Comparison of ENCODE assay signal across 8 cellular contexts in the genomic region with DNA sequence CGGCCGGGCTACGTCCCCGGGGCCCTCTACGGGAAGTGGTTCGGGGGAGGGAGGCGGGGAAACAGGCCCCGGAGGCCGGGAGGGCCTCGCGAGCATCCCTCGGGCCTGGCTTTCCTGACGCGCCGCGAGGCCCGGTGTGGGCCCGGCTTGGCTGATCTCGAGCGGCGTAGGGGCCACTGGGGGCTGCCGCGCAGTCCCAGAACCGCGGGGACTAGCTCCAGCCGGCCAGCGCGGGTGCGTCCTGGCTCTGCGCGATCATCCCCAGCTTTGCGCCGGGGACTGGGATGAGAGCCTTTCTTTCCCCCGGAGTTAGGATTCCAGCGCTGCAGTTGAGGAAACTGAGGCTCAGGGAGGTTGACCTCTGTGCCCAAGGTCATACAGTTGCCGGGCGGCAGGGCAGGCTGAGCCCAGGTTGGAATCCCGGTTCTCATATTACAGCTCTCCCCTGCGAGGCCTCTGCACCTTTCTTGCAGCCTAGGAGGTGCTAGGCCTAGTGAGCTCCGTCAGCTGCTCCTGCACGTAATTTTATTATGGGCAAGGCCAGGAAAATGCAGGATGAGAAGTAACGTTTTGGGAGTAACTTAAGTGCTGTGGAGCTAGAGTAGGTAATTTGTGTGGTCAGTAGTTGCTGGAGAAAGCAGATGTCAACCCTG. TPM values are rescaled to one million over a fixed set of nuclear protein-coding genes. Genes with fewer than 3 reads are reported as not detected.
DNase-seq lines count a peak whose midpoint lies in the region; ATAC-seq and TF ChIP-seq lines count a peak whose summit lies in the region.

No MANE protein-coding gene starts in this region.

- H3K4me1 Mint-ChIP-seq in mesothelial cell of epicardium, result peaks cover 54% of the 10 kb centered on the region

- H3K36me3 Mint-ChIP-seq in mesothelial cell of epicardium, result no peaks in the 10 kb centered on the region

- peak overlapping the region; percentile 73 for H3K27ac ChIP-seq in RWPE2 (ENCODE audit: poor library complexity, severe bottlenecking)
- H3K27ac ChIP-seq in duodenal mucosa (ENCODE audit: low read depth, low read length), result peak overlapping the region; percentile 72
- peak overlapping the region; percentile 85 for H3K27ac ChIP-seq in upper lobe of right lung

- TF ChIP-seq CTCF in RWPE2 (IDR thresholded peaks at IDR 0.05; ENCODE audit: poor library complexity, severe bottlenecking), result no peak
- no peak for TF ChIP-seq CTCF in mesothelial cell of epicardium (IDR thresholded peaks at IDR 0.05; ENCODE audit: unreplicated experiment)
- no peak for TF ChIP-seq CTCF in upper lobe of right lung (IDR thresholded peaks at IDR 0.05)

- H3K4me1 ChIP-seq in RWPE2 (ENCODE audit: insufficient read depth, poor library complexity, severe bottlenecking) (peaks cover 26% of the 10 kb centered on the region), duodenal mucosa (ENCODE audit: control insufficient read depth in 1 of 2, insufficient read depth in 2 of 2, low read length in 2 of 2) (peaks cover 52 to 71% of the 10 kb centered on the region in 2 donors), upper lobe of right lung (peaks cover 58% of the 10 kb centered on the region)

- DNase-seq in EL (peak; percentile 28), RWPE2 (ENCODE audit: low spot score) (no peak), mesothelial cell of epicardium (ENCODE audit: low spot score in 2 of 2, unreplicated experiment in 2 of 2) (no peak), upper lobe of right lung (no peak), UCSD-AML1 (lab: John Stamatoyannopoulos, UW; ENCODE audit: unreplicated experiment) (no peak), NCI-H524 treated with DMSO at 0.1 percent for 48 hours (lab: John Stamatoyannopoulos, UW) (no peak)

- H3K9me3 ChIP-seq in RWPE2 (ENCODE audit: severe bottlenecking) (no peaks in the 10 kb centered on the region), duodenal mucosa (ENCODE audit: control insufficient read depth in 1 of 2, low read length in 2 of 2) (no peaks in the 10 kb centered on the region), upper lobe of right lung (no peaks in the 10 kb centered on the region)

- H3K9me3 Mint-ChIP-seq in mesothelial cell of epicardium, result no peaks in the 10 kb centered on the region

- H3K4me3 ChIP-seq in RWPE2 (ENCODE audit: severe bottlenecking) (peak overlapping the region; percentile 97), duodenal mucosa (ENCODE audit: low read depth in 1 of 2, low read length in 2 of 2) (peak overlapping the region; percentile 75 to 89), upper lobe of right lung (peak overlapping the region; percentile 90)

- ATAC-seq in HG03039 (IDR thresholded peaks at IDR 0.05; ENCODE audit: unreplicated experiment), result peak; percentile 10
- ATAC-seq in RWPE2 (ENCODE audit: low read depth), result peak; percentile 28
- ATAC-seq in upper lobe of right lung, result peak; percentile 7

- H3K27me3 ChIP-seq in RWPE2 (ENCODE audit: insufficient read depth, poor library complexity, severe bottlenecking), result no peaks in the 10 kb centered on the region
- H3K27me3 ChIP-seq in duodenal mucosa (ENCODE audit: control insufficient read depth in 1 of 2, insufficient read depth in 2 of 2, low read length in 2 of 2), result no peaks in the 10 kb centered on the region
- H3K27me3 ChIP-seq in upper lobe of right lung, result no peaks in the 10 kb centered on the region

- H3K27me3 Mint-ChIP-seq in mesothelial cell of epicardium (ENCODE audit: low read depth), result no peaks in the 10 kb centered on the region

- intact Hi-C loops in upper lobe of right lung (cut with DNase I), result no loop called here

- peak overlapping the region; percentile 72 to 80 for H3K9ac ChIP-seq in duodenal mucosa (ENCODE audit: low read depth in 1 of 2, low read length in 2 of 2)

- H3K27ac Mint-ChIP-seq in mesothelial cell of epicardium, result peak overlapping the region; percentile 65

- H3K4me3 Mint-ChIP-seq in mesothelial cell of epicardium, result peak overlapping the region; percentile 79

- no peaks in the 10 kb centered on the region for H3K36me3 ChIP-seq in RWPE2 (ENCODE audit: low read depth)
- no peaks in the 10 kb centered on the region for H3K36me3 ChIP-seq in duodenal mucosa (ENCODE audit: control insufficient read depth in 1 of 2, insufficient read depth in 2 of 2, low read length in 2 of 2)
- H3K36me3 ChIP-seq in upper lobe of right lung, result no peaks in the 10 kb centered on the region

RNA-seq across cellular contexts. Expression of a gene that starts 0.5 kb away (rescaled TPM):
- 34.9 to 36.6 TPM (median 36.1 TPM) in 3 replicates for total RNA-seq in mesothelial cell of epicardium
- total RNA-seq in upper lobe of right lung, result 62.9 TPM
